ENCODE assay signal across 11 cellular contexts in genomic region chr7:100246121-100246864, GRCh38. TPM values are rescaled to one million over a fixed set of nuclear protein-coding genes. Genes with fewer than 3 reads are reported as not detected.
DNase-seq lines count a peak whose midpoint lies in the region; ATAC-seq and TF ChIP-seq lines count a peak whose summit lies in the region.
"Not testable (repeated sequence)": the region's sequence is repeated elsewhere in the genome, so short reads cannot be mapped to it uniquely, and the experiment has no call there.
"Had no signal": no experiment of that assay in that cellular context is flagged by ENCODE, and none has a peak within 500 bp of the region (broad histone marks: within the 10 kb centered on the region; RNA-seq: fewer than 3 reads in every experiment).

No MANE protein-coding gene starts in this region.

- not testable (repeated sequence) for H3K36me3 ChIP-seq in PC-9 (ENCODE audit: low read depth); trophoblast cell (ENCODE audit: control insufficient read depth in 1 of 2, insufficient read depth in 2 of 2, low read length in 2 of 2)

- H3K4me2 ChIP-seq in PC-9, result peak overlapping the region; percentile 32
- not testable (repeated sequence) for H3K4me2 ChIP-seq in trophoblast cell (ENCODE audit: low read length)

- DNase-seq in Caki2 (ENCODE audit: low read depth) (peak; percentile 98), HT1080 (ENCODE audit: low read depth) (peak; percentile 27), PC-9 (peak; percentile 87 to 92), trophoblast cell (peak; percentile 96 to 97)
- not testable (repeated sequence) for DNase-seq in activated T-helper 1 cell treated with anti-CD3 and anti-CD28 coated beads, Interleukin-12 subunit alpha, Interleukin-12 subunit beta, Interleukin-2, Interleukin-4 antibody, amounts not matched to agents 30 ng/mL and 10 ng/mL and 1 ng/mL, durations not matched to agents 14 hours and 24 hours and 36 hours (ENCODE audit: low spot score); chondrocyte (ENCODE audit: low spot score); mesothelial cell of epicardium (ENCODE audit: low spot score in 2 of 2, unreplicated experiment in 2 of 2); stimulated activated naive CD8-positive, alpha-beta T cell treated with anti-CD3 and anti-CD28 coated beads, Interleukin-15, amount 100 ng/mL, for 72 hours

- H3K18ac ChIP-seq in trophoblast cell (ENCODE audit: low read length), result not testable (repeated sequence)

- H3K14ac ChIP-seq in trophoblast cell (ENCODE audit: low read length), result not testable (repeated sequence)

- peak overlapping the region; percentile 18 for H3K27ac Mint-ChIP-seq in activated T-helper 1 cell treated with anti-CD3 and anti-CD28 coated beads, Interleukin-12 subunit alpha, Interleukin-12 subunit beta, Interleukin-2, Interleukin-4 antibody, amounts not matched to agents 30 ng/mL and 10 ng/mL and 1 ng/mL, durations not matched to agents 14 hours and 24 hours and 36 hours
- H3K27ac Mint-ChIP-seq in chondrocyte (ENCODE audit: unreplicated experiment), result peak overlapping the region; percentile 73
- H3K27ac Mint-ChIP-seq in mesothelial cell of epicardium, result peak overlapping the region; percentile 95
- H3K27ac Mint-ChIP-seq in stimulated activated naive CD8-positive, alpha-beta T cell treated with anti-CD3 and anti-CD28 coated beads, Interleukin-15, amount 100 ng/mL, for 72 hours, result peak overlapping the region; percentile 31 to 50

- H3K4me3 ChIP-seq in PC-9; trophoblast cell (ENCODE audit: low read depth, low read length): not testable (repeated sequence)

- not testable (repeated sequence) for H3K9me3 Mint-ChIP-seq in activated T-helper 1 cell treated with anti-CD3 and anti-CD28 coated beads, Interleukin-12 subunit alpha, Interleukin-12 subunit beta, Interleukin-2, Interleukin-4 antibody, amounts not matched to agents 30 ng/mL and 10 ng/mL and 1 ng/mL, durations not matched to agents 14 hours and 24 hours and 36 hours; chondrocyte (ENCODE audit: low read depth); mesothelial cell of epicardium; stimulated activated naive CD8-positive, alpha-beta T cell treated with anti-CD3 and anti-CD28 coated beads, Interleukin-15, amount 100 ng/mL, for 72 hours

- POLR2A ChIA-PET in PC-9 (lab: Charles Lee; ENCODE audit: unreplicated experiment), result interaction anchor here (0.6 to 0.8 kb wide), 2 partner anchors 60 to 79 kb away, joined by 7 to 21 read pairs; no protein-coding TSS in a partner anchor

- not testable (repeated sequence) for H4K91ac ChIP-seq in trophoblast cell (ENCODE audit: low read depth, low read length)

- CTCF ChIA-PET in PC-9 (lab: Charles Lee), result not testable (repeated sequence)

- intact Hi-C loops in PC-9 (cut with micrococcal nuclease; ENCODE audit: unreplicated experiment), result loop anchor here (1.0 to 2.0 kb wide), 2 partner anchors 95 to 182 kb away; partner anchors contain the start of gene ZCWPW1
- intact Hi-C loops in activated T-helper 1 cell treated with anti-CD3 and anti-CD28 coated beads, Interleukin-12 subunit alpha, Interleukin-12 subunit beta, Interleukin-2, Interleukin-4 antibody, amounts not matched to agents 30 ng/mL and 10 ng/mL and 1 ng/mL, durations not matched to agents 14 hours and 24 hours and 36 hours (cut with micrococcal nuclease), result not testable (repeated sequence)

- peaks cover 46% of the 10 kb centered on the region for H3K4me1 ChIP-seq in PC-9 (replicated peaks; ENCODE audit: insufficient read depth)
- not testable (repeated sequence) for H3K4me1 ChIP-seq in trophoblast cell (ENCODE audit: control insufficient read depth in 1 of 2, insufficient read depth in 2 of 2, low read length in 2 of 2)

- not testable (repeated sequence) for H2BK12ac ChIP-seq in trophoblast cell (ENCODE audit: low read length)

- H4K20me1 ChIP-seq in PC-9 (ENCODE audit: insufficient read depth), result not testable (repeated sequence)

- H4K12ac ChIP-seq in trophoblast cell (ENCODE audit: low read depth, low read length), result not testable (repeated sequence)

- not testable (repeated sequence) for H3K36me3 Mint-ChIP-seq in activated T-helper 1 cell treated with anti-CD3 and anti-CD28 coated beads, Interleukin-12 subunit alpha, Interleukin-12 subunit beta, Interleukin-2, Interleukin-4 antibody, amounts not matched to agents 30 ng/mL and 10 ng/mL and 1 ng/mL, durations not matched to agents 14 hours and 24 hours and 36 hours (ENCODE audit: low read depth); chondrocyte (ENCODE audit: low read depth); mesothelial cell of epicardium

- not testable (repeated sequence) for H2BK5ac ChIP-seq in trophoblast cell (ENCODE audit: low read depth, low read length, poor library complexity)

- H3K4me1 Mint-ChIP-seq in activated T-helper 1 cell treated with anti-CD3 and anti-CD28 coated beads, Interleukin-12 subunit alpha, Interleukin-12 subunit beta, Interleukin-2, Interleukin-4 antibody, amounts not matched to agents 30 ng/mL and 10 ng/mL and 1 ng/mL, durations not matched to agents 14 hours and 24 hours and 36 hours (ENCODE audit: low read depth), result not testable (repeated sequence)
- H3K4me1 Mint-ChIP-seq in chondrocyte (ENCODE audit: low read depth), result peaks cover 29% of the 10 kb centered on the region
- peaks cover 39% of the 10 kb centered on the region for H3K4me1 Mint-ChIP-seq in mesothelial cell of epicardium
- peaks cover 49% of the 10 kb centered on the region for H3K4me1 Mint-ChIP-seq in stimulated activated naive CD8-positive, alpha-beta T cell treated with anti-CD3 and anti-CD28 coated beads, Interleukin-15, amount 100 ng/mL, for 72 hours

- BruUV-seq in PC-9 (replicated peaks; lab: Mats Ljungman, UMichigan), result not testable (repeated sequence)

- H2BK120ac ChIP-seq in trophoblast cell (ENCODE audit: insufficient read depth, low read length, poor library complexity), result not testable (repeated sequence)

- not testable (repeated sequence) for H3K9me3 ChIP-seq in PC-9 (ENCODE audit: insufficient read depth, low read depth); trophoblast cell (ENCODE audit: insufficient read depth, low read depth, low read length)

- not testable (repeated sequence) for H3K27me3 Mint-ChIP-seq in activated T-helper 1 cell treated with anti-CD3 and anti-CD28 coated beads, Interleukin-12 subunit alpha, Interleukin-12 subunit beta, Interleukin-2, Interleukin-4 antibody, amounts not matched to agents 30 ng/mL and 10 ng/mL and 1 ng/mL, durations not matched to agents 14 hours and 24 hours and 36 hours (ENCODE audit: insufficient read depth); chondrocyte (ENCODE audit: low read depth); mesothelial cell of epicardium (ENCODE audit: low read depth); stimulated activated naive CD8-positive, alpha-beta T cell treated with anti-CD3 and anti-CD28 coated beads, Interleukin-15, amount 100 ng/mL, for 72 hours

- H3K27me3 ChIP-seq in PC-9 (ENCODE audit: insufficient read depth, low read depth); trophoblast cell (ENCODE audit: insufficient read depth, low read length): not testable (repeated sequence)

- not testable (repeated sequence) for H3K9ac ChIP-seq in trophoblast cell (ENCODE audit: low read length)

- H3F3A ChIP-seq in PC-9 (ENCODE audit: insufficient read depth, low read depth), result peaks cover 22% of the 10 kb centered on the region

- WGBS in trophoblast cell (ENCODE audit: extremely low coverage, insufficient coverage, insufficient read length), result no CpG with 5 or more reads among the region's 15 CpGs

- H4K8ac ChIP-seq in trophoblast cell (ENCODE audit: low read depth, low read length), result not testable (repeated sequence)

- H3K23ac ChIP-seq in trophoblast cell (ENCODE audit: low read length), result not testable (repeated sequence)

- H3K4ac ChIP-seq in trophoblast cell (ENCODE audit: low read depth, low read length), result not testable (repeated sequence)

- not testable (repeated sequence) for H3K9me2 ChIP-seq in PC-9 (ENCODE audit: insufficient read depth)

- not testable (repeated sequence) for H2AK5ac ChIP-seq in trophoblast cell (ENCODE audit: low read length)

- not testable (repeated sequence) for H3K79me1 ChIP-seq in trophoblast cell (ENCODE audit: low read length)

- peaks cover 12% of the 10 kb centered on the region for H3K79me2 ChIP-seq in PC-9 (ENCODE audit: low read depth)
- H3K79me2 ChIP-seq in trophoblast cell (ENCODE audit: control insufficient read depth, insufficient read depth, low read length, poor library complexity), result not testable (repeated sequence)

- not testable (repeated sequence) for TF ChIP-seq CTCF in PC-9 (conservative IDR thresholded peaks at IDR 0.05); chondrocyte (IDR thresholded peaks at IDR 0.05); mesothelial cell of epicardium (IDR thresholded peaks at IDR 0.05; ENCODE audit: unreplicated experiment)

- not testable (repeated sequence) for H3K4me3 Mint-ChIP-seq in activated T-helper 1 cell treated with anti-CD3 and anti-CD28 coated beads, Interleukin-12 subunit alpha, Interleukin-12 subunit beta, Interleukin-2, Interleukin-4 antibody, amounts not matched to agents 30 ng/mL and 10 ng/mL and 1 ng/mL, durations not matched to agents 14 hours and 24 hours and 36 hours; chondrocyte (ENCODE audit: unreplicated experiment); mesothelial cell of epicardium; stimulated activated naive CD8-positive, alpha-beta T cell treated with anti-CD3 and anti-CD28 coated beads, Interleukin-15, amount 100 ng/mL, for 72 hours

- in situ Hi-C loops in Caki2 (cut with HindIII; ENCODE audit: low pct_unique_long_range_greater_than_20kb, low sequenced_read_pairs), result not testable (repeated sequence)

- peak overlapping the region; percentile 57 for H3K27ac ChIP-seq in PC-9
- H3K27ac ChIP-seq in trophoblast cell (ENCODE audit: low read depth, low read length), result not testable (repeated sequence)

- not testable (repeated sequence) for ATAC-seq in stimulated activated naive CD8-positive, alpha-beta T cell treated with anti-CD3 and anti-CD28 coated beads, Interleukin-15, amount 100 ng/mL, for 72 hours

- not testable (repeated sequence) for H2AFZ ChIP-seq in PC-9; trophoblast cell (ENCODE audit: insufficient read depth, low read length, poor library complexity)

RNA-seq across cellular contexts. Expression of gene PVRIG, which starts 26.5 kb away (rescaled TPM):
- total RNA-seq in Caki2 (2014; rRNA removed; shearing (Covaris generic); ENCODE audit: low replicate concordance), result 1.4 TPM in 1 of 2 replicates, not detected in the other
- total RNA-seq in HT1080 (2014; rRNA removed; shearing (Covaris generic)), result not detected in 2 replicates
- polyA plus RNA-seq in HT1080 (2015; cell fraction: cytosol; rRNA removed), result not detected in 2 replicates
- polyA plus RNA-seq in HT1080 (2015; cell fraction: nucleus; rRNA removed), result not detected in 2 replicates
- total RNA-seq in PC-9 (2021) (0.95 and 1.1 TPM in 2 replicates), chondrocyte (not detected in 3 replicates), mesothelial cell of epicardium (not detected in 3 replicates)
- 30.5 and 31.2 TPM in 2 replicates for total RNA-seq in activated T-helper 1 cell treated with anti-CD3 and anti-CD28 coated beads, Interleukin-12 subunit alpha, Interleukin-12 subunit beta, Interleukin-2, Interleukin-4 antibody, amounts not matched to agents 30 ng/mL and 10 ng/mL and 1 ng/mL, durations not matched to agents 14 hours and 24 hours and 36 hours
- polyA plus RNA-seq in trophoblast cell (2013), result not detected in 2 replicates
- total RNA-seq: A673, MCF 10A, Right ventricle myocardium inferior had no signal

Comparison
In these comparisons a context has a peak if more than half of its experiments do, and no peak if none do; other contexts are left out.
1. H3K27ac Mint-ChIP-seq: peak in every context shown above with its lines; median percentile 95 in mesothelial cell of epicardium; 73 in chondrocyte; 40 in stimulated activated naive CD8-positive, alpha-beta T cell treated with anti-CD3 and anti-CD28 coated beads, Interleukin-15, amount 100 ng/mL, for 72 hours; 18 in activated T-helper 1 cell treated with anti-CD3 and anti-CD28 coated beads, Interleukin-12 subunit alpha, Interleukin-12 subunit beta, Interleukin-2, Interleukin-4 antibody, amounts not matched to agents 30 ng/mL and 10 ng/mL and 1 ng/mL, durations not matched to agents 14 hours and 24 hours and 36 hours.
2. RNA of gene PVRIG, which starts 26.5 kb away (total RNA-seq): 30.5 to 31.2 TPM in activated T-helper 1 cell treated with anti-CD3 and anti-CD28 coated beads, Interleukin-12 subunit alpha, Interleukin-12 subunit beta, Interleukin-2, Interleukin-4 antibody, amounts not matched to agents 30 ng/mL and 10 ng/mL and 1 ng/mL, durations not matched to agents 14 hours and 24 hours and 36 hours; 1.4 TPM in Caki2, 0.95 to 1.1 TPM in PC-9, not detected in chondrocyte, not detected in HT1080 and not detected in mesothelial cell of epicardium; every median in the first group is over 10 times any median in the second.